10 cellular contexts compared by ENCODE assay signal in the genomic region with DNA sequence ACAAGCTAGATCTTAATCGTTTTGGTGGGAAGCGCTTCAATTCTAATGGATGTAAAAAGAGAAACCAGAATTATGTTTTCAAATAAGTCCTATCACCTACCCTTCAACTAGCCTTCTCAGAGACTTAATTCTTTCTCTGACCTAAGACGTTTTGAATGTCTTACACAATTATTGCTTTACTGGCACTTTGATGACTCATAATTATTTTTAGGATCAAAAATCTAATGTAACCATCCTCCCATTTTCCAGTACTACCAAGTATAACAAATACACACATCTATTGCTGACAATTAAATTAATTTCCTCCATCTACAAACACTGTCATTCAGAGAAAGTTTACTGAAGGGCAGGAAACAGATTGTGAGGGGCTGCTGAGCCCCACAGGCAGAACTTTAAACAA.
DNase-seq lines count a peak whose midpoint lies in the region; FAIRE-seq lines count a peak whose summit lies in the region.
"Had no signal": no experiment of that assay in that cellular context is flagged by ENCODE, and none has a peak within 500 bp of the region (broad histone marks: within the 10 kb centered on the region; RNA-seq: fewer than 3 reads in every experiment).

No MANE protein-coding gene starts in this region.

- H3K4me3 Mint-ChIP-seq in CD4-positive, alpha-beta memory T cell: no peak overlapping the region

- H3K9me3 ChIP-seq in GM23248 (ENCODE audit: low read depth): no peaks in the 10 kb centered on the region
- H3K9me3 ChIP-seq in CD4-positive, alpha-beta memory T cell (ENCODE audit: control insufficient read depth in 1 of 2, low read length in 2 of 2): no peaks in the 10 kb centered on the region

- H3F3A ChIP-seq in GM23248 (ENCODE audit: insufficient read depth): peaks cover 12% of the 10 kb centered on the region

- peak overlapping the region; percentile 12; the same call in 1 of the 2 replicates for H3K9ac ChIP-seq in GM23248

- no peaks in the 10 kb centered on the region for H3K27me3 Mint-ChIP-seq in CD4-positive, alpha-beta memory T cell

- H3K27ac ChIP-seq in GM23248: peak overlapping the region; percentile 59
- no peak overlapping the region for H3K27ac ChIP-seq in CD4-positive, alpha-beta memory T cell (ENCODE audit: low read depth, low read length)
- H3K27ac ChIP-seq: foreskin keratinocyte had no signal

- peaks cover 100% of the 10 kb centered on the region for H3K79me2 ChIP-seq in GM23248 (ENCODE audit: insufficient read depth)

- peak overlapping the region; percentile 10; the same call in 1 of the 2 replicates for H3K4me3 ChIP-seq in GM23248
- no peak overlapping the region for H3K4me3 ChIP-seq in CD4-positive, alpha-beta memory T cell (ENCODE audit: low read length in 2 of 2)

- peaks cover 26 to 42% (median 32%) of the 10 kb centered on the region in 4 donors for H3K4me1 Mint-ChIP-seq in CD4-positive, alpha-beta memory T cell

- no peaks in the 10 kb centered on the region for H4K20me1 ChIP-seq in GM23248 (ENCODE audit: insufficient read depth)

- H3K9me2 ChIP-seq in GM23248 (ENCODE audit: insufficient read depth): no peaks in the 10 kb centered on the region

- no peaks in the 10 kb centered on the region for H3K36me3 Mint-ChIP-seq in CD4-positive, alpha-beta memory T cell

- peaks cover 17% of the 10 kb centered on the region for H3K4me1 ChIP-seq in GM23248 (ENCODE audit: insufficient read depth)
- H3K4me1 ChIP-seq in CD4-positive, alpha-beta memory T cell (ENCODE audit: insufficient read depth, low read length): no peaks in the 10 kb centered on the region

- in situ Hi-C loops in GM23248 (cut with MboI): no loop called here

- POLR2A ChIA-PET in CD4-positive, alpha-beta memory T cell (lab: Charles Lee; ENCODE audit: partially characterized antibody): interaction anchor here (2.3 kb wide), 1 partner anchor 109 kb away, joined by 9 read pairs; the partner anchor contains the start of gene PPP3CA

- no peaks in the 10 kb centered on the region for H3K9me3 Mint-ChIP-seq in CD4-positive, alpha-beta memory T cell

- H3K36me3 ChIP-seq in GM23248 (ENCODE audit: low read depth): no peaks in the 10 kb centered on the region
- no peaks in the 10 kb centered on the region for H3K36me3 ChIP-seq in CD4-positive, alpha-beta memory T cell (ENCODE audit: insufficient read depth, low read length)

- H3K27ac Mint-ChIP-seq in CD4-positive, alpha-beta memory T cell: no peak overlapping the region

- DNase-seq in GM23248: peak; percentile 76
- DNase-seq in OCI-M1 (lab: John Stamatoyannopoulos, UW): peak; percentile 65
- DNase-seq in renal cortical epithelial cell (ENCODE audit: low read depth): peak; percentile 55
- no peak for DNase-seq in CD4-positive, alpha-beta memory T cell
- DNase-seq in activated effector memory CD4-positive, alpha-beta T cell treated with Interleukin-2 at 50 U/mL for 16 hours: no peak
- DNase-seq in NCI-H526 treated with DMSO at 0.1 percent for 48 hours (lab: John Stamatoyannopoulos, UW): no peak
- DNase-seq in stimulated activated CD8-positive, alpha-beta memory T cell treated with anti-CD3 and anti-CD28 coated beads, Interleukin-4, amount 100 ng/mL, for 48 hours: no peak
- DNase-seq: activated CD4-positive, alpha-beta T cell treated with anti-CD3 and anti-CD28 coated beads for 4 hours had no signal

- CTCF ChIA-PET in CD4-positive, alpha-beta memory T cell (lab: Charles Lee; ENCODE audit: partially characterized antibody): no interaction called here

- intact Hi-C loops in CD4-positive, alpha-beta memory T cell (cut with micrococcal nuclease): no loop called here

- FAIRE-seq in endometrium (lab: Jason Lieb, UNC): peak; percentile 41

- no peak overlapping the region for H2AFZ ChIP-seq in GM23248

- WGBS in GM23248 (ENCODE audit: low coverage in 1 of 2, low lambda C conversion rate in 2 of 2, missing lambda C conversion rate in 2 of 2), 2 experiments: 42 to 46% methylated on average over 3 of the region's 3 CpGs

- no peaks in the 10 kb centered on the region for H3K27me3 ChIP-seq in GM23248 (replicated peaks; ENCODE audit: insufficient read depth)
- H3K27me3 ChIP-seq in CD4-positive, alpha-beta memory T cell (ENCODE audit: insufficient read depth, low read length): no peaks in the 10 kb centered on the region
- H3K27me3 ChIP-seq: foreskin keratinocyte had no signal

- H3K4me2 ChIP-seq in GM23248 (ENCODE audit: unreplicated experiment): peak overlapping the region; percentile 60

Comparison
In these comparisons a context has a peak if more than half of its experiments do, and no peak if none do; other contexts are left out.
1. DNase-seq: peak in GM23248 (single experiment), OCI-M1 (single experiment) and renal cortical epithelial cell (single experiment); none in CD4-positive, alpha-beta memory T cell (0 of 5), activated effector memory CD4-positive, alpha-beta T cell treated with Interleukin-2 at 50 U/mL for 16 hours (single experiment), NCI-H526 treated with DMSO at 0.1 percent for 48 hours (single experiment) and stimulated activated CD8-positive, alpha-beta memory T cell treated with anti-CD3 and anti-CD28 coated beads, Interleukin-4, amount 100 ng/mL, for 48 hours (single experiment).